ENCODE assay signal across 27 cellular contexts in genomic region chr12:127941332-127941731, GRCh38.
"Had no signal": no experiment of that assay in that cellular context is flagged by ENCODE, and none has a peak within 500 bp of the region (broad histone marks: within the 10 kb centered on the region; RNA-seq: fewer than 3 reads in every experiment).

No MANE protein-coding gene starts in this region.

- H3K4me2 ChIP-seq: hepatocyte, smooth muscle cell had no signal

- H3K27ac ChIP-seq: colonic mucosa, esophagus squamous epithelium, gastrocnemius medialis, heart left ventricle, hepatocyte, left ventricle myocardium inferior, lower lobe of right lung, parathyroid adenoma, right lobe of liver, thyroid gland, vagina had no signal

- H3K4me1 ChIP-seq: colonic mucosa, esophagus squamous epithelium, gastrocnemius medialis, heart left ventricle, left ventricle myocardium inferior, lower lobe of right lung, parathyroid adenoma, right lobe of liver, thyroid gland, vagina had no signal

- H3K36me3 ChIP-seq: colonic mucosa, esophagus squamous epithelium, gastrocnemius medialis, heart left ventricle, left ventricle myocardium inferior, lower lobe of right lung, right lobe of liver, thyroid gland, vagina had no signal

- H3K9me3 ChIP-seq: colonic mucosa, esophagus squamous epithelium, gastrocnemius medialis, heart left ventricle, left ventricle myocardium inferior, lower lobe of right lung, right lobe of liver, thyroid gland, vagina had no signal

- H3K9ac ChIP-seq: parathyroid adenoma had no signal

- H3K27me3 ChIP-seq: colonic mucosa, esophagus squamous epithelium, gastrocnemius medialis, heart left ventricle, hepatocyte, right lobe of liver, thyroid gland, vagina had no signal

- DNase-seq: colonic mucosa; dermis blood vessel endothelial cell; effector memory CD4-positive, alpha-beta T cell; erythroblast; esophagus squamous epithelium; foreskin fibroblast; gastrocnemius medialis; heart left ventricle; islet precursor cell; kidney glomerular epithelial cell; left colon; left ventricle myocardium inferior; lower lobe of right lung; naive thymus-derived CD8-positive, alpha-beta T cell; right lobe of liver; stimulated activated CD4-positive, alpha-beta T cell treated with anti-CD3 and anti-CD28 coated beads, Interleukin-12 subunit alpha, Interleukin-12 subunit beta, amount 100 ng/mL, for 4 hours; stimulated activated CD4-positive, alpha-beta T cell treated with anti-CD3 and anti-CD28 coated beads, Interleukin-1b, Interleukin-23, amount 100 ng/mL, for 48 hours; stimulated activated CD4-positive, alpha-beta T cell treated with anti-CD3 and anti-CD28 coated beads, Interleukin-4, amount 100 ng/mL, for 1 hour; stimulated activated CD8-positive, alpha-beta memory T cell treated with anti-CD3 and anti-CD28 coated beads, Interleukin-4, amount 100 ng/mL, for 48 hours; stimulated activated naive CD4-positive, alpha-beta T cell; stimulated activated naive CD8-positive, alpha-beta T cell treated with anti-CD3 and anti-CD28 coated beads, Interleukin-15, amount 100 ng/mL, for 72 hours; thyroid gland; trophoblast cell had no signal

- H3K4me3 ChIP-seq: colonic mucosa, esophagus squamous epithelium, gastrocnemius medialis, heart left ventricle, hepatocyte, left ventricle myocardium inferior, lower lobe of right lung, right lobe of liver, smooth muscle cell, thyroid gland, vagina had no signal

- H2AFZ ChIP-seq: hepatocyte, parathyroid adenoma had no signal

- H3K79me2 ChIP-seq: hepatocyte, parathyroid adenoma had no signal
